1 cellular context compared by ENCODE assay signal in the genomic region with DNA sequence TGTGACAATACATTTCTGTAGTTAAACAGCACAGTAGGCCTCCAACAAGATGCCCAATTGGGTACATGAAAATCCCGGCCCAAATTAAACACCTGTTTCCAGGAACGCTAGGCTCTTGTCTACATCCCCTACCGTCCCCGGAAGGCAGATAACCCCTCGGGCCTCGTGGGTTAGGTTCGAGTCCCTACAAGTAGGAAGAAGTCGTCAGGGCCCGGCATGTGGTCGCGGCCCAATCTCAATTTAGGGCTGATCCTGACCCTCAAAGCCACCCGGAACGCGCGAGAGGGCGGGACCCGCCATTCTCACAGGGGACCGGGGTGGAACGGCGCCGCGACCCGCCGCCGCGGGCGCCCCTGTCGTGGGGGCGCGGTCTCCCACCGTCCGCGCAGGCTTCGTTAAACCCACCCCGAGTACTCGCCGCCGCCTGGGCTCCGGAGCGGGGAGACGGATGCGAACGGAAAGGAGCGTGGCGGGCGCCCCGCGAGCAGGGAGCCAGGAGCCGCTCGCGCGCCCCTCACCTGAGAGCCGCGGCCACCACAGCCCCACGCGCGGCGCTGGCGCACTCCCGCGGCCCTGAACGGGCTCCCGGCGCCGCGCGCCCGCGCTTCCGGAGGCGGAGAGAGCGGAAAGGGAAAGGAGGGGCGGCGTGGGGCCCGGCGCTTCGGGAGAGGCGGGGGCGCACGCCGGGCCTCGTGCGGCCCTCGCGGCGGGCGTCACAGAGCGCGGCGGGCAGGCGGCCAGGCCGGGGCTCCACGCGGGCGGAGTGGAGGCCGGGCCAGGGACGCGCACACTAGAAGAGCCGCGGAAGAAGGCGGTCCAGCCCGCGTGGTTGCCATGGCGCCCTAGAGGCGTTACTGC.
TF ChIP-seq lines count a peak whose summit lies in the region.

Gene CFAP97, minus strand, starts transcription at position 621 of the 858 bp plus-strand sequence. CDS start 12,804 bp downstream, outside the sequence.

TF ChIP-seq in K562, 482 proteins besides CTCF, POLR2A, EP300 and RAD21 (continued from another document and continues in another):
- TF ChIP-seq WHSC1 (IDR thresholded peaks at IDR 0.05; ENCODE audit: low read length) (no peak), SREBF1 (IDR thresholded peaks at IDR 0.05; ENCODE audit: borderline replicate concordance, low read depth, low read length) (no peak), FOSL1 (tag; conservative IDR thresholded peaks at IDR 0.05) (peak; percentile 31; the same call in 1 of the 2 replicates), HDAC3 (IDR thresholded peaks at IDR 0.05; ENCODE audit: borderline replicate concordance, partially characterized antibody) (no peak), ZNF143 (CRISPR knock-in tag; IDR thresholded peaks at IDR 0.05) (no peak), ARID2 (IDR thresholded peaks at IDR 0.05) (no peak), CHD1 (IDR thresholded peaks at IDR 0.05; ENCODE audit: low read length) (peak; percentile 42), ESRRB (CRISPR knock-in tag; IDR thresholded peaks at IDR 0.05; ENCODE audit: borderline replicate concordance) (no peak), ZFP1 (CRISPR knock-in tag; IDR thresholded peaks at IDR 0.05) (no peak), ZNF324 (CRISPR knock-in tag; IDR thresholded peaks at IDR 0.05) (no peak), FOXP1 (CRISPR knock-in tag; IDR thresholded peaks at IDR 0.05) (peak; percentile 96), TCF7L2 (IDR thresholded peaks at IDR 0.05; ENCODE audit: low read depth, low read length) (no peak), BCL6 (CRISPR knock-in tag; IDR thresholded peaks at IDR 0.05) (no peak), BRF2 (IDR thresholded peaks at IDR 0.05; ENCODE audit: borderline replicate concordance, insufficient read depth, insufficient read length) (no peak), SNRNP70 (optimal IDR thresholded peaks at IDR 0.05; ENCODE audit: low read depth, low read length) (no peak), NFYB (IDR thresholded peaks at IDR 0.05; ENCODE audit: extremely low read depth, insufficient read length) (no peak), MAZ (CRISPR knock-in tag; conservative IDR thresholded peaks at IDR 0.05 in 1 of 2, IDR thresholded peaks at IDR 0.05 in 1 of 2) (peak in 1 of 2 experiments; percentile 64; a peak in 1 of 4 replicates), MAFK (IDR thresholded peaks at IDR 0.05; ENCODE audit: low read length) (no peak), HNRNPL (IDR thresholded peaks at IDR 0.05; ENCODE audit: low read depth, low read length) (no peak), TEAD1 (CRISPR knock-in tag; IDR thresholded peaks at IDR 0.05) (no peak; a peak in 1 of 4 replicates), CTBP1 (IDR thresholded peaks at IDR 0.05; ENCODE audit: borderline replicate concordance) (peak; percentile 83; the same call in 1 of the 2 replicates), DPF2 (IDR thresholded peaks at IDR 0.05) (no peak), HNRNPUL1 (IDR thresholded peaks at IDR 0.05; ENCODE audit: low read length) (no peak), KAT8 (IDR thresholded peaks at IDR 0.05; ENCODE audit: low read depth) (no peak), ZNF586 (CRISPR knock-in tag; conservative IDR thresholded peaks at IDR 0.05) (no peak), FIP1L1 (IDR thresholded peaks at IDR 0.05; ENCODE audit: low read depth, low read length, poor library complexity, severe bottlenecking) (peak; percentile 77), CEBPB (tag; IDR thresholded peaks at IDR 0.05) (no peak), ZNF165 (CRISPR knock-in tag; IDR thresholded peaks at IDR 0.05; ENCODE audit: borderline replicate concordance) (no peak), PPARD (CRISPR knock-in tag; IDR thresholded peaks at IDR 0.05) (no peak), ZNF175 (CRISPR knock-in tag; IDR thresholded peaks at IDR 0.05; ENCODE audit: low read depth) (no peak; the same call in 1 of the 2 replicates), YY1 (IDR thresholded peaks at IDR 0.05; ENCODE audit: borderline replicate concordance in 1 of 3, control insufficient read depth in 1 of 3, extremely low read depth in 1 of 3, insufficient read depth in 3 of 3, insufficient read length in 1 of 3, insufficient replicate concordance in 2 of 3, low read depth in 1 of 3, low read length in 2 of 3) (peak in 2 of 3 experiments; percentile 51 to 58), MED1 (CRISPR knock-in tag; IDR thresholded peaks at IDR 0.05; ENCODE audit: borderline replicate concordance) (no peak), RNF2 (IDR thresholded peaks at IDR 0.05) (no peak), ZNF699 (CRISPR knock-in tag; IDR thresholded peaks at IDR 0.05; ENCODE audit: insufficient replicate concordance) (no peak), NFATC3 (IDR thresholded peaks at IDR 0.05) (no peak), XRCC3 (IDR thresholded peaks at IDR 0.05) (no peak), HMGXB4 (CRISPR knock-in tag; IDR thresholded peaks at IDR 0.05) (peak; percentile 74; the same call in 1 of the 2 replicates), RBM39 (optimal IDR thresholded peaks at IDR 0.05; ENCODE audit: low read depth, low read length) (no peak), CSDE1 (IDR thresholded peaks at IDR 0.05) (no peak), SLC30A9 (CRISPR knock-in tag; IDR thresholded peaks at IDR 0.05) (no peak), RAD51 (IDR thresholded peaks at IDR 0.05; ENCODE audit: borderline replicate concordance, low read depth) (no peak), CREM (IDR thresholded peaks at IDR 0.05; ENCODE audit: low read depth) (peak; percentile 34; the same call in 1 of the 2 replicates), SMC3 (conservative IDR thresholded peaks at IDR 0.05; ENCODE audit: insufficient read depth, low read depth, low read length) (no peak), MBD2 (IDR thresholded peaks at IDR 0.05; ENCODE audit: borderline replicate concordance, low read depth) (no peak), RFX1 (IDR thresholded peaks at IDR 0.05) (no peak), NR2F6 (CRISPR knock-in tag; IDR thresholded peaks at IDR 0.05) (no peak), HMG20A (CRISPR knock-in tag; conservative IDR thresholded peaks at IDR 0.05) (no peak), MIER1 (IDR thresholded peaks at IDR 0.05; ENCODE audit: low read depth) (no peak), ZNF224 (CRISPR knock-in tag; IDR thresholded peaks at IDR 0.05) (no peak), TARDBP (IDR thresholded peaks at IDR 0.05) (no peak), CCNT2 (IDR thresholded peaks at IDR 0.05; ENCODE audit: borderline replicate concordance, extremely low read depth, insufficient read length, low read depth, low read length) (peak; percentile 67), GATAD2B (IDR thresholded peaks at IDR 0.05; ENCODE audit: borderline replicate concordance) (peak; percentile 94), TFAP4 (CRISPR knock-in tag; IDR thresholded peaks at IDR 0.05; ENCODE audit: borderline replicate concordance) (peak; percentile 33; the same call in 1 of the 2 replicates), MCM5 (IDR thresholded peaks at IDR 0.05; ENCODE audit: low read depth) (no peak), NFIC (IDR thresholded peaks at IDR 0.05) (0 out of 2 replicates have a peak, but pooled peaks have one; percentile 17), ZNF561 (CRISPR knock-in tag; conservative IDR thresholded peaks at IDR 0.05) (no peak), ZNF511 (CRISPR knock-in tag; IDR thresholded peaks at IDR 0.05) (peak; percentile 6; the same call in 1 of the 2 replicates), SRSF3 (IDR thresholded peaks at IDR 0.05; ENCODE audit: insufficient read depth, low read length) (no peak), MTA1 (IDR thresholded peaks at IDR 0.05; ENCODE audit: borderline replicate concordance) (no peak), BRF1 (IDR thresholded peaks at IDR 0.05; ENCODE audit: borderline replicate concordance, extremely low read depth, insufficient read length) (no peak)
- TF ChIP-seq, protein P1, sequence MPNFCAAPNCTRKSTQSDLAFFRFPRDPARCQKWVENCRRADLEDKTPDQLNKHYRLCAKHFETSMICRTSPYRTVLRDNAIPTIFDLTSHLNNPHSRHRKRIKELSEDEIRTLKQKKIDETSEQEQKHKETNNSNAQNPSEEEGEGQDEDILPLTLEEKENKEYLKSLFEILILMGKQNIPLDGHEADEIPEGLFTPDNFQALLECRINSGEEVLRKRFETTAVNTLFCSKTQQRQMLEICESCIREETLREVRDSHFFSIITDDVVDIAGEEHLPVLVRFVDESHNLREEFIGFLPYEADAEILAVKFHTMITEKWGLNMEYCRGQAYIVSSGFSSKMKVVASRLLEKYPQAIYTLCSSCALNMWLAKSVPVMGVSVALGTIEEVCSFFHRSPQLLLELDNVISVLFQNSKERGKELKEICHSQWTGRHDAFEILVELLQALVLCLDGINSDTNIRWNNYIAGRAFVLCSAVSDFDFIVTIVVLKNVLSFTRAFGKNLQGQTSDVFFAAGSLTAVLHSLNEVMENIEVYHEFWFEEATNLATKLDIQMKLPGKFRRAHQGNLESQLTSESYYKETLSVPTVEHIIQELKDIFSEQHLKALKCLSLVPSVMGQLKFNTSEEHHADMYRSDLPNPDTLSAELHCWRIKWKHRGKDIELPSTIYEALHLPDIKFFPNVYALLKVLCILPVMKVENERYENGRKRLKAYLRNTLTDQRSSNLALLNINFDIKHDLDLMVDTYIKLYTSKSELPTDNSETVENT (CRISPR knock-in tag; IDR thresholded peaks at IDR 0.05): peak; percentile 16; the same call in 1 of the 2 replicates
- TF ChIP-seq, protein P2, sequence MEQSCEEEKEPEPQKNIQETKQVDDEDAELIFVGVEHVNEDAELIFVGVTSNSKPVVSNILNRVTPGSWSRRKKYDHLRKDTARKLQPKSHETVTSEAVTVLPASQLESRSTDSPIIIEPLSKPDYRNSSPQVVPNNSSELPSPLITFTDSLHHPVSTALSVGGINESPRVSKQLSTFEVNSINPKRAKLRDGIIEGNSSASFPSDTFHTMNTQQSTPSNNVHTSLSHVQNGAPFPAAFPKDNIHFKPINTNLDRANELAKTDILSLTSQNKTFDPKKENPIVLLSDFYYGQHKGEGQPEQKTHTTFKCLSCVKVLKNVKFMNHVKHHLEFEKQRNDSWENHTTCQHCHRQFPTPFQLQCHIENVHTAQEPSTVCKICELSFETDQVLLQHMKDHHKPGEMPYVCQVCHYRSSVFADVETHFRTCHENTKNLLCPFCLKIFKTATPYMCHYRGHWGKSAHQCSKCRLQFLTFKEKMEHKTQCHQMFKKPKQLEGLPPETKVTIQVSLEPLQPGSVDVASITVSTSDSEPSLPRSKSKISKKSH (CRISPR knock-in tag; IDR thresholded peaks at IDR 0.05): no peak
- TF ChIP-seq, protein P3, sequence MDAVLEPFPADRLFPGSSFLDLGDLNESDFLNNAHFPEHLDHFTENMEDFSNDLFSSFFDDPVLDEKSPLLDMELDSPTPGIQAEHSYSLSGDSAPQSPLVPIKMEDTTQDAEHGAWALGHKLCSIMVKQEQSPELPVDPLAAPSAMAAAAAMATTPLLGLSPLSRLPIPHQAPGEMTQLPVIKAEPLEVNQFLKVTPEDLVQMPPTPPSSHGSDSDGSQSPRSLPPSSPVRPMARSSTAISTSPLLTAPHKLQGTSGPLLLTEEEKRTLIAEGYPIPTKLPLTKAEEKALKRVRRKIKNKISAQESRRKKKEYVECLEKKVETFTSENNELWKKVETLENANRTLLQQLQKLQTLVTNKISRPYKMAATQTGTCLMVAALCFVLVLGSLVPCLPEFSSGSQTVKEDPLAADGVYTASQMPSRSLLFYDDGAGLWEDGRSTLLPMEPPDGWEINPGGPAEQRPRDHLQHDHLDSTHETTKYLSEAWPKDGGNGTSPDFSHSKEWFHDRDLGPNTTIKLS (IDR thresholded peaks at IDR 0.05; ENCODE audit: borderline replicate concordance, low read depth): peak; percentile 50; the same call in 1 of the 2 replicates
- TF ChIP-seq, protein P4, sequence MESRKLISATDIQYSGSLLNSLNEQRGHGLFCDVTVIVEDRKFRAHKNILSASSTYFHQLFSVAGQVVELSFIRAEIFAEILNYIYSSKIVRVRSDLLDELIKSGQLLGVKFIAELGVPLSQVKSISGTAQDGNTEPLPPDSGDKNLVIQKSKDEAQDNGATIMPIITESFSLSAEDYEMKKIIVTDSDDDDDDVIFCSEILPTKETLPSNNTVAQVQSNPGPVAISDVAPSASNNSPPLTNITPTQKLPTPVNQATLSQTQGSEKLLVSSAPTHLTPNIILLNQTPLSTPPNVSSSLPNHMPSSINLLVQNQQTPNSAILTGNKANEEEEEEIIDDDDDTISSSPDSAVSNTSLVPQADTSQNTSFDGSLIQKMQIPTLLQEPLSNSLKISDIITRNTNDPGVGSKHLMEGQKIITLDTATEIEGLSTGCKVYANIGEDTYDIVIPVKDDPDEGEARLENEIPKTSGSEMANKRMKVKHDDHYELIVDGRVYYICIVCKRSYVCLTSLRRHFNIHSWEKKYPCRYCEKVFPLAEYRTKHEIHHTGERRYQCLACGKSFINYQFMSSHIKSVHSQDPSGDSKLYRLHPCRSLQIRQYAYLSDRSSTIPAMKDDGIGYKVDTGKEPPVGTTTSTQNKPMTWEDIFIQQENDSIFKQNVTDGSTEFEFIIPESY (CRISPR knock-in tag; IDR thresholded peaks at IDR 0.05): peak; percentile 9
